20 cellular contexts compared by ENCODE assay signal in genomic region chr1:98992844-98993243, GRCh38. TPM values are rescaled to one million over a fixed set of nuclear protein-coding genes. Genes with fewer than 3 reads are reported as not detected.
DNase-seq lines count a peak whose midpoint lies in the region; ATAC-seq, FAIRE-seq and TF ChIP-seq lines count a peak whose summit lies in the region.
"Had no signal": no experiment of that assay in that cellular context is flagged by ENCODE, and none has a peak within 500 bp of the region (broad histone marks: within the 10 kb centered on the region; RNA-seq: fewer than 3 reads in every experiment).

No MANE protein-coding gene starts in this region.

- H2BK120ac ChIP-seq in mesenchymal stem cell (ENCODE audit: low read depth, low read length): no peak overlapping the region

- H3K9ac ChIP-seq in HepG2 (ENCODE audit: insufficient read depth, low read depth, low read length) (no peak overlapping the region), mesenchymal stem cell (ENCODE audit: low read length) (no peak overlapping the region)
- H3K9ac ChIP-seq: GM23248 had no signal

- H3K14ac ChIP-seq in mesenchymal stem cell (ENCODE audit: low read length in 2 of 2): no peak overlapping the region

- no peak for ATAC-seq in HepG2
- ATAC-seq in right lobe of liver: no peak
- ATAC-seq in GM21515 (IDR thresholded peaks at IDR 0.05; ENCODE audit: unreplicated experiment): no peak
- ATAC-seq: HCT116 had no signal

- H3K9me3 ChIP-seq in HepG2 (ENCODE audit: low read length) (no peaks in the 10 kb centered on the region), right lobe of liver (no peaks in the 10 kb centered on the region), mesenchymal stem cell (ENCODE audit: control insufficient read depth, low read length) (no peaks in the 10 kb centered on the region)

- H3K4me2 ChIP-seq in HepG2 (ENCODE audit: low read depth, low read length) (no peak overlapping the region), mesenchymal stem cell (ENCODE audit: low read length, poor library complexity, severe bottlenecking) (no peak overlapping the region)

- BruUV-seq in HepG2 (replicated peaks; lab: Mats Ljungman, UMichigan): no TSS peak

- no peak for TF ChIP-seq RAD21 in HepG2 (CRISPR knock-in tag; IDR thresholded peaks at IDR 0.05)

- no peaks in the 10 kb centered on the region for H3K36me3 ChIP-seq in HepG2 (replicated peaks in 1 of 2; ENCODE audit: control insufficient read depth in 1 of 2, insufficient read depth in 2 of 2, low read length in 2 of 2)
- H3K36me3 ChIP-seq in right lobe of liver: no peaks in the 10 kb centered on the region
- H3K36me3 ChIP-seq in mesenchymal stem cell (ENCODE audit: control insufficient read depth in 1 of 2, insufficient read depth in 2 of 2, low read depth in 1 of 2, low read length in 2 of 2): no peaks in the 10 kb centered on the region

- TF ChIP-seq CTCF in HepG2 (CRISPR knock-in tag; IDR thresholded peaks at IDR 0.05) (no peak), right lobe of liver (IDR thresholded peaks at IDR 0.05) (no peak)

- no peak overlapping the region for H2BK15ac ChIP-seq in mesenchymal stem cell (ENCODE audit: low read depth, poor library complexity, severe bottlenecking)

- TF ChIP-seq EP300 in HepG2 (IDR thresholded peaks at IDR 0.05; ENCODE audit: low read depth in 2 of 2, low read length in 2 of 2) (no peak), HepG2 (CRISPR knock-in tag; IDR thresholded peaks at IDR 0.05; ENCODE audit: borderline replicate concordance) (no peak)

- H3K4me1 ChIP-seq in HepG2 (ENCODE audit: insufficient read depth, low read length) (no peaks in the 10 kb centered on the region), right lobe of liver (no peaks in the 10 kb centered on the region), mesenchymal stem cell (ENCODE audit: control insufficient read depth, insufficient read depth, low read depth, low read length) (peaks cover 2% of the 10 kb centered on the region)

- in situ Hi-C loops in HepG2 (cut with HindIII; ENCODE audit: extremely low pct_ligation_motif_present, low pct_unique_long_range_greater_than_20kb): loop anchor here (25.0 kb wide), 1 partner anchor 719 kb away; no protein-coding TSS in a partner anchor

- peaks cover 3% of the 10 kb centered on the region for H3K79me1 ChIP-seq in mesenchymal stem cell (replicated peaks; ENCODE audit: low read length, poor library complexity, severe bottlenecking)

- intact Hi-C loops in HepG2 (cut with micrococcal nuclease; ENCODE audit: unreplicated experiment): no loop called here
- intact Hi-C loops in right lobe of liver (cut with DNase I): no loop called here

- H3K27me3 ChIP-seq in HepG2 (ENCODE audit: control insufficient read depth in 1 of 2, insufficient read depth in 2 of 2, low read length in 2 of 2): no peaks in the 10 kb centered on the region
- H3K27me3 ChIP-seq in right lobe of liver: no peaks in the 10 kb centered on the region
- no peaks in the 10 kb centered on the region for H3K27me3 ChIP-seq in mesenchymal stem cell (ENCODE audit: control insufficient read depth in 1 of 2, insufficient read depth in 1 of 2, low read length in 2 of 2)

- no peak overlapping the region for H3K4me3 ChIP-seq in HepG2 (replicated peaks in 1 of 3; ENCODE audit: insufficient read depth in 1 of 3, low read depth in 2 of 3, low read length in 3 of 3)
- H3K4me3 ChIP-seq in right lobe of liver: no peak overlapping the region
- no peak overlapping the region for H3K4me3 ChIP-seq in mesenchymal stem cell (ENCODE audit: insufficient read depth in 1 of 2, low read depth in 1 of 2, low read length in 2 of 2)
- H3K4me3 ChIP-seq: GM23248 had no signal

- H2AFZ ChIP-seq in HepG2 (ENCODE audit: low read length) (no peak overlapping the region), mesenchymal stem cell (ENCODE audit: low read depth, low read length) (no peak overlapping the region)
- H2AFZ ChIP-seq: GM23248 had no signal

- H2AK5ac ChIP-seq in mesenchymal stem cell (ENCODE audit: low read length, severe bottlenecking): no peak overlapping the region

- H3K18ac ChIP-seq in mesenchymal stem cell (ENCODE audit: low read depth in 1 of 2, low read length in 2 of 2): no peak overlapping the region

- CTCF ChIA-PET in HepG2 (lab: Yijun Ruan, JAX; ENCODE audit: low intra/inter-chr PET ratio, low total read pairs): no interaction called here

- no peaks in the 10 kb centered on the region for H3K79me2 ChIP-seq in HepG2 (ENCODE audit: insufficient read depth, low read length)

- H3K27ac ChIP-seq in HepG2 (ENCODE audit: extremely low read length, insufficient read depth, low read length) (no peak overlapping the region), right lobe of liver (no peak overlapping the region), mesenchymal stem cell (ENCODE audit: low read length, poor library complexity, severe bottlenecking) (peak overlapping the region; percentile 29)

- TF ChIP-seq POLR2A in HepG2 (IDR thresholded peaks at IDR 0.05; ENCODE audit: insufficient read depth in 1 of 2, low read depth in 2 of 2, low read length in 2 of 2) (no peak), right lobe of liver (IDR thresholded peaks at IDR 0.05) (no peak)

- 0% methylated on average over 3 of the region's 3 CpGs for WGBS in HepG2 (ENCODE audit: low lambda C conversion rate)
- WGBS in right lobe of liver (ENCODE audit: insufficient coverage, low coverage, low lambda C conversion rate, missing lambda C conversion rate): 49% methylated on average over 3 of the region's 3 CpGs
- WGBS in mesenchymal stem cell: 91% methylated on average over 3 of the region's 3 CpGs

- no peak overlapping the region for H3K23ac ChIP-seq in mesenchymal stem cell (ENCODE audit: low read length in 2 of 2)

- DNase-seq in HepG2 (ENCODE audit: low spot score) (no peak), right lobe of liver (no peak), OCI-M1 (lab: John Stamatoyannopoulos, UW) (peak; percentile 4), mesenchymal stem cell (no peak), kidney glomerular epithelial cell (lab: John Stamatoyannopoulos, UW) (no peak)
- DNase-seq: 8988T; C1 segment of cervical spinal cord; Calu3; CD4-positive, alpha-beta memory T cell; COR-L47; DMS153; DND-41; GM23248; H9 had no signal

- no peak overlapping the region for H2BK12ac ChIP-seq in mesenchymal stem cell (ENCODE audit: low read length in 2 of 2)

- H4K20me1 ChIP-seq in HepG2 (ENCODE audit: insufficient read depth, low read length): no peaks in the 10 kb centered on the region

- POLR2A ChIA-PET in HepG2 (lab: Yijun Ruan, JAX): no interaction called here

- no peak overlapping the region for H3K4ac ChIP-seq in mesenchymal stem cell (ENCODE audit: low read depth in 1 of 2, low read length in 2 of 2)

- FAIRE-seq in HepG2 (lab: Jason Lieb, UNC): no peak
- FAIRE-seq: G401.6, GM12892 had no signal

- H2BK5ac ChIP-seq in mesenchymal stem cell (ENCODE audit: low read depth, low read length, poor library complexity, severe bottlenecking): no peak overlapping the region

- H4K8ac ChIP-seq in mesenchymal stem cell (ENCODE audit: low read length): no peak overlapping the region

- no peak overlapping the region for H4K91ac ChIP-seq in mesenchymal stem cell (ENCODE audit: low read length)

TF ChIP-seq in HepG2, 621 proteins besides CTCF, POLR2A, EP300 and RAD21:
- TF ChIP-seq ZC3H4 (CRISPR knock-in tag; IDR thresholded peaks at IDR 0.05; ENCODE audit: borderline replicate concordance): no peak
- no peak for TF ChIP-seq ZNF441 (CRISPR knock-in tag; IDR thresholded peaks at IDR 0.05; ENCODE audit: borderline replicate concordance)
- no peak for TF ChIP-seq ARNTL (CRISPR knock-in tag; IDR thresholded peaks at IDR 0.05)
- no peak for TF ChIP-seq EEA1 (CRISPR knock-in tag; IDR thresholded peaks at IDR 0.05; ENCODE audit: borderline replicate concordance)
- no peak for TF ChIP-seq PCBP1 (IDR thresholded peaks at IDR 0.05; ENCODE audit: borderline replicate concordance, low read depth, low read length)
- peak; percentile 88 to 96 for TF ChIP-seq MAFK (conservative IDR thresholded peaks at IDR 0.05 in 1 of 2, IDR thresholded peaks at IDR 0.05 in 1 of 2; ENCODE audit: low read length in 2 of 2)
- peak; percentile 90 for TF ChIP-seq MAFF (IDR thresholded peaks at IDR 0.05; ENCODE audit: low read depth, low read length)
- TF ChIP-seq BRD4 (CRISPR knock-in tag; IDR thresholded peaks at IDR 0.05): no peak

RNA-seq across cellular contexts. Expression of gene PLPPR5, which starts 11.8 kb away (rescaled TPM):
- not detected in 2 replicates for total RNA-seq in HepG2 (2016; rRNA removed; fragmentation: Illumina TruSeq; extraction: Trizol)
- total RNA-seq in HepG2 (2016; cell fraction: cytosol; rRNA removed; fragmentation: Illumina TruSeq; extraction: Trizol; ENCODE audit: low read depth): not detected in 2 replicates
- not detected in 2 replicates for total RNA-seq in HepG2 (2016; cell fraction: insoluble cytoplasmic fraction; rRNA removed; fragmentation: Illumina TruSeq; extraction: Trizol)
- not detected in 2 replicates for total RNA-seq in HepG2 (2016; cell fraction: membrane; rRNA removed; fragmentation: Illumina TruSeq; extraction: Trizol)
- total RNA-seq in HepG2 (2016; cell fraction: nucleus; rRNA removed; fragmentation: Illumina TruSeq; extraction: Trizol): not detected in 2 replicates
- not detected in 2 replicates for polyA plus RNA-seq in HepG2 (2011; rRNA removed)
- not detected in 2 replicates for polyA plus RNA-seq in HepG2 (2011; cell fraction: cytosol; rRNA removed)
- polyA plus RNA-seq in HepG2 (2011; cell fraction: nucleus; rRNA removed): not detected in 2 replicates
- polyA plus RNA-seq in HepG2 (2012): not detected in 2 replicates
- not detected in 2 replicates for polyA plus RNA-seq in HepG2 (2016; cell fraction: cytosol; fragmentation: Illumina TruSeq; extraction: Trizol; ENCODE audit: low read depth)
- polyA plus RNA-seq in HepG2 (2016; cell fraction: insoluble cytoplasmic fraction; fragmentation: Illumina TruSeq; extraction: Trizol; ENCODE audit: low read depth): not detected in 2 replicates
- not detected in 2 replicates for polyA plus RNA-seq in HepG2 (2016; cell fraction: membrane; fragmentation: Illumina TruSeq; extraction: Trizol; ENCODE audit: low read depth)
- not detected in 2 replicates for polyA plus RNA-seq in HepG2 (2016; cell fraction: nucleus; fragmentation: Illumina TruSeq; extraction: Trizol; ENCODE audit: insufficient read depth, low read depth)
- not detected in 2 replicates for polyA minus RNA-seq in HepG2 (2011; rRNA and poly(A)+ RNA removed; ENCODE audit: low replicate concordance)
- not detected in 2 replicates for polyA minus RNA-seq in HepG2 (2011; cell fraction: cytosol; rRNA and poly(A)+ RNA removed)
- polyA minus RNA-seq in HepG2 (2011; cell fraction: nucleus; rRNA and poly(A)+ RNA removed): not detected in 2 replicates
- not detected for total RNA-seq in right lobe of liver
- polyA plus RNA-seq in mesenchymal stem cell (2013, experiment 1 of 2): not detected
- polyA plus RNA-seq in mesenchymal stem cell (2013, experiment 2 of 2): not detected
- total RNA-seq: A673; Calu3; CD4-positive, alpha-beta memory T cell; GM23248 had no signal
- polyA plus RNA-seq: BJ; CD4-positive, alpha-beta memory T cell; GM23248 had no signal
